ENCODE assay signal across 14 cellular contexts in genomic region chr14:105015905-105016304, GRCh38. TPM values are rescaled to one million over a fixed set of nuclear protein-coding genes. Genes with fewer than 3 reads are reported as not detected.
DNase-seq lines count a peak whose midpoint lies in the region; ATAC-seq, FAIRE-seq and TF ChIP-seq lines count a peak whose summit lies in the region.
"Had no signal": no experiment of that assay in that cellular context is flagged by ENCODE, and none has a peak within 500 bp of the region (broad histone marks: within the 10 kb centered on the region; RNA-seq: fewer than 3 reads in every experiment).

No MANE protein-coding gene starts in this region.

- TF ChIP-seq CTCF in K562 (IDR thresholded peaks at IDR 0.05 in 2 of 3, conservative IDR thresholded peaks at IDR 0.05 in 1 of 3; ENCODE audit: insufficient read depth in 2 of 3, low read depth in 1 of 3, low read length in 3 of 3): no peak
- TF ChIP-seq CTCF in kidney (IDR thresholded peaks at IDR 0.05; ENCODE audit: borderline replicate concordance, extremely low read depth, insufficient read depth): no peak

- peaks cover 51% of the 10 kb centered on the region for H3K4me1 Mint-ChIP-seq in T-helper 1 cell treated with Interleukin-12 subunit alpha and Interleukin-12 subunit beta and Interleukin-4 antibody, amounts not matched to agents 30 μg/mL and 1 μg/mL, for 36 hours (ENCODE audit: low read depth)
- peaks cover 47 to 50% (median 47%) of the 10 kb centered on the region in 3 donors for H3K4me1 Mint-ChIP-seq in IgD-negative memory B cell

- H4K12ac ChIP-seq in trophoblast cell (ENCODE audit: low read depth, low read length): no peak overlapping the region

- H3K9me3 Mint-ChIP-seq in T-helper 1 cell treated with Interleukin-12 subunit alpha and Interleukin-12 subunit beta and Interleukin-4 antibody, amounts not matched to agents 30 μg/mL and 1 μg/mL, for 36 hours: no peaks in the 10 kb centered on the region
- H3K9me3 Mint-ChIP-seq in IgD-negative memory B cell: no peaks in the 10 kb centered on the region

- H3K9ac ChIP-seq in K562 (ENCODE audit: insufficient read depth in 1 of 2, low read depth in 2 of 2, low read length in 2 of 2): peak overlapping the region; percentile 48 to 54; a peak in 2 of 4 replicates
- no peak overlapping the region for H3K9ac ChIP-seq in trophoblast cell (ENCODE audit: low read length)
- H3K9ac ChIP-seq in kidney (ENCODE audit: low read length in 2 of 2): no peak overlapping the region

- ATAC-seq in K562 (no peak), GM21737 (IDR thresholded peaks at IDR 0.05; ENCODE audit: unreplicated experiment) (no peak)

- no peak overlapping the region for H2AFZ ChIP-seq in K562 (ENCODE audit: low read depth, low read length)
- no peak overlapping the region for H2AFZ ChIP-seq in trophoblast cell (ENCODE audit: insufficient read depth, low read length, poor library complexity)

- H2BK5ac ChIP-seq in trophoblast cell (ENCODE audit: low read depth, low read length, poor library complexity): no peak overlapping the region

- H3K27ac ChIP-seq in K562 (ENCODE audit: extremely low read depth, low read depth, low read length) (peak overlapping the region; percentile 71; the same call in 2 of the 3 replicates), trophoblast cell (ENCODE audit: low read depth, low read length) (no peak overlapping the region), kidney (ENCODE audit: low read depth in 2 of 2, low read length in 2 of 2) (no peak overlapping the region)

- H4K8ac ChIP-seq in trophoblast cell (ENCODE audit: low read depth, low read length): no peak overlapping the region

- WGBS in K562 (ENCODE audit: insufficient coverage, low coverage, missing lambda C conversion rate): 31% methylated on average over 5 of the region's 6 CpGs
- WGBS in trophoblast cell (ENCODE audit: extremely low coverage, insufficient coverage, insufficient read length): no CpG with 5 or more reads among the region's 6 CpGs

- peak overlapping the region; percentile 91 for H3K4ac ChIP-seq in trophoblast cell (ENCODE audit: low read depth, low read length)

- no peak for TF ChIP-seq RAD21 in K562 (CRISPR knock-in tag; conservative IDR thresholded peaks at IDR 0.05 in 1 of 2, IDR thresholded peaks at IDR 0.05 in 1 of 2)

- H2BK12ac ChIP-seq in trophoblast cell (ENCODE audit: low read length): no peak overlapping the region

- no peak overlapping the region for H2AK5ac ChIP-seq in trophoblast cell (ENCODE audit: low read length)

- H3K23ac ChIP-seq in trophoblast cell (ENCODE audit: low read length): no peak overlapping the region

- peaks cover 51% of the 10 kb centered on the region; the same call in 2 of the 3 replicates for H3K36me3 ChIP-seq in K562 (ENCODE audit: control insufficient read depth, insufficient read depth, low read length)
- peaks cover 17 to 22% of the 10 kb centered on the region in 2 experiments for H3K36me3 ChIP-seq in trophoblast cell (ENCODE audit: control insufficient read depth in 1 of 2, insufficient read depth in 2 of 2, low read length in 2 of 2)
- H3K36me3 ChIP-seq in kidney (ENCODE audit: control insufficient read depth in 1 of 2, insufficient read depth in 2 of 2, low read length in 2 of 2): no peaks in the 10 kb centered on the region

- no peak overlapping the region for H4K91ac ChIP-seq in trophoblast cell (ENCODE audit: low read depth, low read length)

- H4K20me1 ChIP-seq in K562 (replicated peaks; ENCODE audit: control insufficient read depth, insufficient read depth, low read length): peaks cover 52% of the 10 kb centered on the region

- TF ChIP-seq EP300 in K562 (IDR thresholded peaks at IDR 0.05; ENCODE audit: low read length): no peak

- TF ChIP-seq POLR2A in K562 (conservative IDR thresholded peaks at IDR 0.05): no peak

- no peak overlapping the region for H3K18ac ChIP-seq in trophoblast cell (ENCODE audit: low read length)

- H3K4me1 ChIP-seq in K562 (replicated peaks in 1 of 2; ENCODE audit: control insufficient read depth in 2 of 2, insufficient read depth in 2 of 2, low read length in 2 of 2) (peaks cover 37 to 42% of the 10 kb centered on the region in 2 experiments), trophoblast cell (ENCODE audit: control insufficient read depth in 1 of 2, insufficient read depth in 2 of 2, low read length in 2 of 2) (peaks cover 14 to 21% of the 10 kb centered on the region in 2 experiments), kidney (ENCODE audit: control insufficient read depth in 1 of 2, insufficient read depth in 1 of 2, low read depth in 1 of 2, low read length in 2 of 2) (peaks cover 0 to 15% of the 10 kb centered on the region in 2 donors)

- POLR2A ChIA-PET in K562 (lab: Yijun Ruan, JAX): interaction anchor here (0.6 to 4.0 kb wide), 2 partner anchors 10 to 264 kb away, joined by 3 to 28 read pairs; no protein-coding TSS in a partner anchor

- H3K27me3 ChIP-seq in K562 (ENCODE audit: control insufficient read depth in 2 of 2, insufficient read depth in 2 of 2, low read length in 2 of 2) (no peaks in the 10 kb centered on the region), trophoblast cell (ENCODE audit: insufficient read depth, low read length) (no peaks in the 10 kb centered on the region)

- CTCF ChIA-PET in K562 (lab: Yijun Ruan, JAX; ENCODE audit: low intra/inter-chr PET ratio): no interaction called here

- intact Hi-C loops in K562 (cut with micrococcal nuclease) (loop anchor here (5.0 kb wide), 1 partner anchor 39 kb away; the partner anchor contains the start of gene AHNAK2), kidney (cut with DNase I) (no loop called here)

- peak overlapping the region; percentile 72 for H3K4me2 ChIP-seq in K562 (ENCODE audit: insufficient read depth, low read length)
- H3K4me2 ChIP-seq in trophoblast cell (ENCODE audit: low read length): no peak overlapping the region

- H3K79me2 ChIP-seq in K562 (ENCODE audit: control insufficient read depth, insufficient read depth, low read length) (peaks cover 100% of the 10 kb centered on the region), trophoblast cell (ENCODE audit: control insufficient read depth, insufficient read depth, low read length, poor library complexity) (peaks cover 51% of the 10 kb centered on the region)

- DNase-seq in T-helper 1 cell (no peak), K562 (ENCODE audit: extremely low read depth in 1 of 4, low spot score in 3 of 4) (no peak), trophoblast cell (no peak), kidney (no peak), AG20443 (ENCODE audit: low spot score) (no peak)
- DNase-seq: activated CD8-positive, alpha-beta memory T cell treated with anti-CD3 and anti-CD28 coated beads for 24 hours; NCI-H1048; NCI-H524 had no signal

- H2BK120ac ChIP-seq in trophoblast cell (ENCODE audit: insufficient read depth, low read length, poor library complexity): no peak overlapping the region

- in situ Hi-C loops in K562 (cut with MboI): no loop called here

- peaks cover 8% of the 10 kb centered on the region for H3K79me1 ChIP-seq in trophoblast cell (ENCODE audit: low read length)

- H3K9me3 ChIP-seq in K562 (replicated peaks; ENCODE audit: control insufficient read depth, insufficient read depth, low read depth, low read length) (no peaks in the 10 kb centered on the region), trophoblast cell (ENCODE audit: insufficient read depth, low read depth, low read length) (peaks cover 2% of the 10 kb centered on the region), kidney (ENCODE audit: control insufficient read depth in 1 of 2, low read length in 2 of 2) (no peaks in the 10 kb centered on the region)

- BruUV-seq in K562 (replicated peaks; lab: Mats Ljungman, UMichigan): no TSS peak

- H3K36me3 Mint-ChIP-seq in T-helper 1 cell treated with Interleukin-12 subunit alpha and Interleukin-12 subunit beta and Interleukin-4 antibody, amounts not matched to agents 30 μg/mL and 1 μg/mL, for 36 hours (ENCODE audit: low read depth): peaks cover 27% of the 10 kb centered on the region
- H3K36me3 Mint-ChIP-seq in IgD-negative memory B cell: peaks cover 2% of the 10 kb centered on the region

- peaks cover 4% of the 10 kb centered on the region for H3K9me1 ChIP-seq in K562 (ENCODE audit: control insufficient read depth, insufficient read depth, low read length)

- H3K27me3 Mint-ChIP-seq in T-helper 1 cell treated with Interleukin-12 subunit alpha and Interleukin-12 subunit beta and Interleukin-4 antibody, amounts not matched to agents 30 μg/mL and 1 μg/mL, for 36 hours (ENCODE audit: low read depth): no peaks in the 10 kb centered on the region
- H3K27me3 Mint-ChIP-seq in IgD-negative memory B cell: peaks cover 3% of the 10 kb centered on the region

- no peak overlapping the region for H3K4me3 Mint-ChIP-seq in T-helper 1 cell treated with Interleukin-12 subunit alpha and Interleukin-12 subunit beta and Interleukin-4 antibody, amounts not matched to agents 30 μg/mL and 1 μg/mL, for 36 hours
- H3K4me3 Mint-ChIP-seq in IgD-negative memory B cell: peak overlapping the region in 2 of 4 donors; percentile 10 to 39

- H3K4me3 ChIP-seq in K562: peak overlapping the region; percentile 14; the same call in 1 of the 2 replicates
- H3K4me3 ChIP-seq in trophoblast cell (ENCODE audit: low read depth, low read length): no peak overlapping the region
- no peak overlapping the region for H3K4me3 ChIP-seq in kidney (ENCODE audit: low read length in 2 of 2)

- peak overlapping the region; percentile 46 for H3K27ac Mint-ChIP-seq in T-helper 1 cell treated with Interleukin-12 subunit alpha and Interleukin-12 subunit beta and Interleukin-4 antibody, amounts not matched to agents 30 μg/mL and 1 μg/mL, for 36 hours
- peak overlapping the region in 2 of 3 donors; percentile 40 to 53 for H3K27ac Mint-ChIP-seq in IgD-negative memory B cell

- H3K14ac ChIP-seq in trophoblast cell (ENCODE audit: low read length): no peak overlapping the region

- FAIRE-seq in K562 (lab: Jason Lieb, UNC) (no peak), kidney (lab: Jason Lieb, UNC) (no peak)
- FAIRE-seq: endometrium had no signal

RNA-seq across cellular contexts. Expression of gene CDCA4, which starts 5.0 kb away (rescaled TPM):
- polyA plus RNA-seq in IgD-negative memory B cell: 11.4 TPM
- total RNA-seq in K562 (2011; cell fraction: chromatin; rRNA removed; ENCODE audit: low replicate concordance): 13.4 and 22.4 TPM in 2 replicates
- 17.5 TPM in 2 replicates for total RNA-seq in K562 (2011; cell fraction: nucleolus; rRNA removed)
- 18.6 and 23.1 TPM in 2 replicates for total RNA-seq in K562 (2011; cell fraction: nucleoplasm; rRNA removed)
- 33.9 and 41.3 TPM in 2 replicates for total RNA-seq in K562 (2014; rRNA removed)
- total RNA-seq in K562 (2014; rRNA removed; fragmentation: Illumina TruSeq; extraction: Trizol): 15.8 and 17.3 TPM in 2 replicates
- 23.0 and 23.9 TPM in 2 replicates for total RNA-seq in K562 (2015; rRNA removed; fragmentation: Illumina TruSeq; extraction: Trizol)
- 43.3 and 44.2 TPM in 2 replicates for total RNA-seq in K562 (2021)
- 25.1 and 34.5 TPM in 2 replicates for polyA plus RNA-seq in K562 (2011; rRNA removed)
- 33.5 and 50.8 TPM in 2 replicates for polyA plus RNA-seq in K562 (2011; cell fraction: cytosol; rRNA removed)
- 14.4 and 19.3 TPM in 2 replicates for polyA plus RNA-seq in K562 (2011; cell fraction: nucleus; rRNA removed)
- 32.1 and 37.8 TPM in 2 replicates for polyA plus RNA-seq in K562 (2012)
- 16.7 and 27.1 TPM in 2 replicates for polyA plus RNA-seq in K562 (2014; fragmentation: Illumina TruSeq; extraction: Trizol)
- 10 to 100 TPM in 1 of 2 experiments, 1 to 10 TPM in 1; 6.6 to 10.3 TPM for polyA plus RNA-seq in K562 (2014; fragmentation: Nextera tagmentation; extraction: Ambion mirVana)
- 36.9 and 43.3 TPM in 2 replicates for polyA plus RNA-seq in K562 (2014; rRNA removed)
- polyA minus RNA-seq in K562 (2011; rRNA and poly(A)+ RNA removed): 17.1 and 17.8 TPM in 2 replicates
- polyA minus RNA-seq in K562 (2011; cell fraction: cytosol; rRNA and poly(A)+ RNA removed): 17.8 and 25.3 TPM in 2 replicates
- polyA minus RNA-seq in K562 (2011; cell fraction: nucleus; rRNA and poly(A)+ RNA removed): 5.7 and 7.2 TPM in 2 replicates
- polyA plus RNA-seq in trophoblast cell (2013): 16.8 and 18.1 TPM in 2 replicates
- total RNA-seq in kidney: 6.3 TPM
- polyA plus RNA-seq in kidney (ENCODE audit: insufficient read depth, low read depth, low replicate concordance): 4.1 TPM

RNA-seq across cellular contexts. Expression of gene CLBA1, which starts 30.3 kb away (rescaled TPM):
- polyA plus RNA-seq in IgD-negative memory B cell (1.3 TPM), K562 (2011; rRNA removed) (2.5 and 2.6 TPM in 2 replicates), K562 (2014; fragmentation: Illumina TruSeq; extraction: Trizol) (3.2 TPM in 2 replicates), K562 (2014; fragmentation: Nextera tagmentation; extraction: Ambion mirVana) (under 1 TPM; 0.04 to 0.25 TPM), K562 (2014; rRNA removed) (2.2 and 2.7 TPM in 2 replicates), kidney (ENCODE audit: insufficient read depth, low read depth, low replicate concordance) (13.2 TPM)
- total RNA-seq in K562 (2011; cell fraction: chromatin; rRNA removed; ENCODE audit: low replicate concordance): 4.9 and 7.5 TPM in 2 replicates
- 4.7 and 5.3 TPM in 2 replicates for total RNA-seq in K562 (2011; cell fraction: nucleolus; rRNA removed)
- total RNA-seq in K562 (2011; cell fraction: nucleoplasm; rRNA removed): 3.8 and 4.7 TPM in 2 replicates
- total RNA-seq in K562 (2014; rRNA removed) (3.2 and 4.0 TPM in 2 replicates), K562 (2014; rRNA removed; fragmentation: Illumina TruSeq; extraction: Trizol) (1.4 and 1.8 TPM in 2 replicates), K562 (2015; rRNA removed; fragmentation: Illumina TruSeq; extraction: Trizol) (2.1 and 2.2 TPM in 2 replicates), K562 (2021) (3.9 and 4.4 TPM in 2 replicates), kidney (22.6 TPM)
- polyA plus RNA-seq in K562 (2011; cell fraction: cytosol; rRNA removed): 1.8 and 3.1 TPM in 2 replicates
- polyA plus RNA-seq in K562 (2011; cell fraction: nucleus; rRNA removed): 5.7 and 10.6 TPM in 2 replicates
- polyA plus RNA-seq in K562 (2012): 3.0 and 3.1 TPM in 2 replicates
- 1.4 and 1.9 TPM in 2 replicates for polyA minus RNA-seq in K562 (2011; rRNA and poly(A)+ RNA removed)
- polyA minus RNA-seq in K562 (2011; cell fraction: cytosol; rRNA and poly(A)+ RNA removed): 1.4 and 2.5 TPM in 2 replicates
- 2.7 and 3.2 TPM in 2 replicates for polyA minus RNA-seq in K562 (2011; cell fraction: nucleus; rRNA and poly(A)+ RNA removed)
- polyA plus RNA-seq in trophoblast cell (2013): 2.2 and 2.6 TPM in 2 replicates

RNA-seq across cellular contexts. Expression of gene AHNAK2, which starts 37.7 kb away (rescaled TPM):
- 0.68 TPM for polyA plus RNA-seq in IgD-negative memory B cell
- total RNA-seq in K562 (2011; cell fraction: chromatin; rRNA removed; ENCODE audit: low replicate concordance): 0.18 and 0.46 TPM in 2 replicates
- 0.13 and 0.17 TPM in 2 replicates for total RNA-seq in K562 (2011; cell fraction: nucleolus; rRNA removed)
- total RNA-seq in K562 (2011; cell fraction: nucleoplasm; rRNA removed): 0.07 and 0.31 TPM in 2 replicates
- 0.04 TPM in 1 of 2 replicates, not detected in the other for total RNA-seq in K562 (2014; rRNA removed)
- not detected in 2 replicates for total RNA-seq in K562 (2014; rRNA removed; fragmentation: Illumina TruSeq; extraction: Trizol)
- total RNA-seq in K562 (2015; rRNA removed; fragmentation: Illumina TruSeq; extraction: Trizol): 0.04 TPM in 2 replicates
- 0.09 and 0.18 TPM in 2 replicates for total RNA-seq in K562 (2021)
- polyA plus RNA-seq in K562 (2011; rRNA removed): 0.04 TPM in 1 of 2 replicates, not detected in the other
- polyA plus RNA-seq in K562 (2011; cell fraction: cytosol; rRNA removed): under 0.01 and 0.03 TPM in 2 replicates
- 0.14 and 0.22 TPM in 2 replicates for polyA plus RNA-seq in K562 (2011; cell fraction: nucleus; rRNA removed)
- 0.03 and 0.22 TPM in 2 replicates for polyA plus RNA-seq in K562 (2012)
- 0.03 TPM in 1 of 2 replicates, not detected in the other for polyA plus RNA-seq in K562 (2014; fragmentation: Illumina TruSeq; extraction: Trizol)
- polyA plus RNA-seq in K562 (2014; fragmentation: Nextera tagmentation; extraction: Ambion mirVana): not detected
- under 0.01 and 0.04 TPM in 2 replicates for polyA plus RNA-seq in K562 (2014; rRNA removed)
- 0.04 and 0.51 TPM in 2 replicates for polyA minus RNA-seq in K562 (2011; rRNA and poly(A)+ RNA removed)
- 0.10 and 0.27 TPM in 2 replicates for polyA minus RNA-seq in K562 (2011; cell fraction: cytosol; rRNA and poly(A)+ RNA removed)
- 0.13 and 0.22 TPM in 2 replicates for polyA minus RNA-seq in K562 (2011; cell fraction: nucleus; rRNA and poly(A)+ RNA removed)
- polyA plus RNA-seq in trophoblast cell (2013): 1.2 and 1.5 TPM in 2 replicates
- total RNA-seq in kidney: 72.0 TPM
- 1.1 TPM for polyA plus RNA-seq in kidney (ENCODE audit: insufficient read depth, low read depth, low replicate concordance)

RNA-seq across cellular contexts. Expression of gene GPR132, which starts 49.3 kb away (rescaled TPM):
- 37.2 TPM for polyA plus RNA-seq in IgD-negative memory B cell
- 0.23 and 0.51 TPM in 2 replicates for total RNA-seq in K562 (2011; cell fraction: chromatin; rRNA removed; ENCODE audit: low replicate concordance)
- total RNA-seq in K562 (2011; cell fraction: nucleolus; rRNA removed): 0.26 and 0.50 TPM in 2 replicates
- 0.23 and 0.44 TPM in 2 replicates for total RNA-seq in K562 (2011; cell fraction: nucleoplasm; rRNA removed)
- total RNA-seq in K562 (2014; rRNA removed): 0.49 and 0.50 TPM in 2 replicates
- 0.19 and 0.25 TPM in 2 replicates for total RNA-seq in K562 (2014; rRNA removed; fragmentation: Illumina TruSeq; extraction: Trizol)
- total RNA-seq in K562 (2015; rRNA removed; fragmentation: Illumina TruSeq; extraction: Trizol): 0.98 and 1.0 TPM in 2 replicates
- 0.49 and 1.1 TPM in 2 replicates for total RNA-seq in K562 (2021)
- 0.01 and 0.22 TPM in 2 replicates for polyA plus RNA-seq in K562 (2011; rRNA removed)
- polyA plus RNA-seq in K562 (2011; cell fraction: cytosol; rRNA removed): 0.34 and 1.1 TPM in 2 replicates
- 0.27 and 0.41 TPM in 2 replicates for polyA plus RNA-seq in K562 (2011; cell fraction: nucleus; rRNA removed)
- polyA plus RNA-seq in K562 (2012): 0.59 and 3.2 TPM in 2 replicates
- polyA plus RNA-seq in K562 (2014; fragmentation: Illumina TruSeq; extraction: Trizol): 0.22 and 0.24 TPM in 2 replicates
- polyA plus RNA-seq in K562 (2014; fragmentation: Nextera tagmentation; extraction: Ambion mirVana): under 1 TPM in 1 of 2 experiments, not detected in 1; 0.01 TPM
- 0.23 and 0.46 TPM in 2 replicates for polyA plus RNA-seq in K562 (2014; rRNA removed)
- polyA minus RNA-seq in K562 (2011; rRNA and poly(A)+ RNA removed): 0.06 TPM in 1 of 2 replicates, not detected in the other
- not detected in 2 replicates for polyA minus RNA-seq in K562 (2011; cell fraction: cytosol; rRNA and poly(A)+ RNA removed)
- 0.13 and 0.33 TPM in 2 replicates for polyA minus RNA-seq in K562 (2011; cell fraction: nucleus; rRNA and poly(A)+ RNA removed)
- 0.04 and 0.10 TPM in 2 replicates for polyA plus RNA-seq in trophoblast cell (2013)
- total RNA-seq in kidney: 4.2 TPM
- 0.17 TPM for polyA plus RNA-seq in kidney (ENCODE audit: insufficient read depth, low read depth, low replicate concordance)
- total RNA-seq: G401, SK-MEL-5 had no signal

Comparison
In these comparisons a context has a peak if more than half of its experiments do, and no peak if none do; other contexts are left out.
1. H3K9ac ChIP-seq: peak in K562 (2 of 2); none in trophoblast cell (single experiment) and kidney (0 of 2).